In the genomic region with DNA sequence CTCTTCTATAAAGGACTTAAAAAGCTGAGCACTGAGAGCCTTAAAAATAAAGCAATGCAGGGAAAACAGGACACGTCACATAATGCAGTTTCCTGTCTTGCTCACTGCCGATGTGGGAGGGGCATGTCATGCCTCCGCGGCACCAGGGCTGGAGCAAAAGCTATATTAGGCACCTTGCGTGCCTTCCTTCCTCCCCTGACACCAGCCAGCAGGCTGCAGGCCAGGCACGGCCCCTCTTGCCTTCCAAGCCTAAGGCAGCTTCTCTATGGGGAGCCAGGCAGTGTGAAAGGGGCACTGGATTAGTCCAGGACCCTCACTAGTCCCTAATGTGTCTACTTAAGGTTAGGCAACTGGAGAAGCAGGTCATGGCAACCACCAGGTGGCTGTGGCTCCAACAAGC, we compare ENCODE assay signal across 8 cellular contexts. TPM values are rescaled to one million over a fixed set of nuclear protein-coding genes. Genes with fewer than 3 reads are reported as not detected.
A peak's percentile ranks its signal among the peaks of the same experiment; 100 is the strongest.
DNase-seq lines count a peak whose midpoint lies in the region; ATAC-seq and TF ChIP-seq lines count a peak whose summit lies in the region.

No MANE protein-coding gene starts in this region.

- POLR2A ChIA-PET in activated CD8-positive, alpha-beta T cell treated with anti-CD3 and anti-CD28 coated beads for 36 hours (lab: Charles Lee): interaction anchor here (0.7 to 2.0 kb wide), 2 partner anchors 10 to 26 kb away, joined by 4 to 5 read pairs; a partner anchor contains a TSS

- peak; percentile 77 for DNase-seq in activated CD8-positive, alpha-beta T cell treated with anti-CD3 and anti-CD28 coated beads for 36 hours
- DNase-seq in glomerular endothelial cell (ENCODE audit: extremely low read depth, low read depth, low spot score) (peak; percentile 29), DMS53 treated with DMSO at 0.1 percent for 48 hours (lab: John Stamatoyannopoulos, UW; ENCODE audit: unreplicated experiment) (no peak), dedifferentiated amniotic fluid mesenchymal stem cell (ENCODE audit: extremely low spot score) (no peak), DMS153 treated with DMSO at 0.1 percent for 48 hours (lab: John Stamatoyannopoulos, UW; ENCODE audit: unreplicated experiment) (no peak)
- DNase-seq in stimulated activated CD4-positive, alpha-beta T cell treated with anti-CD3 and anti-CD28 coated beads, Interleukin-2, amount 100 ng/mL, for 4 hours (ENCODE audit: low read depth): peak; percentile 47

- intact Hi-C loops in activated CD8-positive, alpha-beta T cell treated with anti-CD3 and anti-CD28 coated beads for 36 hours (cut with micrococcal nuclease): no loop called here

- H3K4me3 Mint-ChIP-seq in activated CD8-positive, alpha-beta T cell treated with anti-CD3 and anti-CD28 coated beads for 36 hours: no peak overlapping the region

- peak overlapping the region; percentile 79 for H3K27ac Mint-ChIP-seq in activated CD8-positive, alpha-beta T cell treated with anti-CD3 and anti-CD28 coated beads for 36 hours

- H3K36me3 Mint-ChIP-seq in activated CD8-positive, alpha-beta T cell treated with anti-CD3 and anti-CD28 coated beads for 36 hours (ENCODE audit: low read depth): no peaks in the 10 kb centered on the region

- no peaks in the 10 kb centered on the region for H3K27me3 Mint-ChIP-seq in activated CD8-positive, alpha-beta T cell treated with anti-CD3 and anti-CD28 coated beads for 36 hours

- peak; percentile 82 for ATAC-seq in GM18870 (IDR thresholded peaks at IDR 0.05; ENCODE audit: unreplicated experiment)
- ATAC-seq in HG03378 (IDR thresholded peaks at IDR 0.05; ENCODE audit: unreplicated experiment): peak; percentile 69
- ATAC-seq in activated CD8-positive, alpha-beta T cell treated with anti-CD3 and anti-CD28 coated beads for 36 hours: peak; percentile 86

- H3K9me3 Mint-ChIP-seq in activated CD8-positive, alpha-beta T cell treated with anti-CD3 and anti-CD28 coated beads for 36 hours: no peaks in the 10 kb centered on the region

- no peak for TF ChIP-seq CTCF in activated CD8-positive, alpha-beta T cell treated with anti-CD3 and anti-CD28 coated beads for 36 hours (IDR thresholded peaks at IDR 0.05)

- CTCF ChIA-PET in activated CD8-positive, alpha-beta T cell treated with anti-CD3 and anti-CD28 coated beads for 36 hours (lab: Charles Lee): interaction anchor here (0.7 to 1.0 kb wide), 2 partner anchors 10 to 27 kb away, joined by 3 to 4 read pairs; no protein-coding TSS in a partner anchor

- peaks cover 11% of the 10 kb centered on the region for H3K4me1 Mint-ChIP-seq in activated CD8-positive, alpha-beta T cell treated with anti-CD3 and anti-CD28 coated beads for 36 hours (ENCODE audit: low read depth)

RNA-seq across cellular contexts. Expression of a gene that starts 26.3 kb away (rescaled TPM):
- 10 to 100 TPM; 86.8 to 87.0 TPM for total RNA-seq in activated CD8-positive, alpha-beta T cell treated with anti-CD3 and anti-CD28 coated beads for 36 hours
- total RNA-seq in glomerular endothelial cell: 28.8 and 32.9 TPM in 2 replicates

RNA-seq across cellular contexts. Expression of a gene that starts 30.3 kb away (rescaled TPM):
- total RNA-seq in activated CD8-positive, alpha-beta T cell treated with anti-CD3 and anti-CD28 coated beads for 36 hours: 100 to 1,000 TPM; 143 to 144 TPM
- 72.7 and 85.3 TPM in 2 replicates for total RNA-seq in glomerular endothelial cell

Comparison
In these comparisons a context has a peak if more than half of its experiments do, and no peak if none do; other contexts are left out.
1. DNase-seq: peak in activated CD8-positive, alpha-beta T cell treated with anti-CD3 and anti-CD28 coated beads for 36 hours (single experiment), glomerular endothelial cell (single experiment) and stimulated activated CD4-positive, alpha-beta T cell treated with anti-CD3 and anti-CD28 coated beads, Interleukin-2, amount 100 ng/mL, for 4 hours (single experiment); none in DMS53 treated with DMSO at 0.1 percent for 48 hours (single experiment), dedifferentiated amniotic fluid mesenchymal stem cell (single experiment) and DMS153 treated with DMSO at 0.1 percent for 48 hours (single experiment).
2. Peak in every context shown above with its lines, with median percentiles within 50 percentile points of each other: ATAC-seq.